ENCODE assay signal across 27 cellular contexts in genomic region chr5:155092318-155092717, GRCh38.
A peak's percentile ranks its signal among the peaks of the same experiment; 100 is the strongest.
DNase-seq lines count a peak whose midpoint lies in the region; ATAC-seq, FAIRE-seq and TF ChIP-seq lines count a peak whose summit lies in the region.
"Had no signal": no experiment of that assay in that cellular context is flagged by ENCODE, and none has a peak within 500 bp of the region (broad histone marks: within the 10 kb centered on the region; RNA-seq: fewer than 3 reads in every experiment).

No MANE protein-coding gene starts in this region.

- H3K4me1 ChIP-seq in heart left ventricle = peaks cover 0 to 29% (median 8%) of the 10 kb centered on the region in 12 donors
- H3K4me1 ChIP-seq: body of pancreas, upper lobe of right lung had no signal

- H3K4me3 ChIP-seq in heart left ventricle = no peak overlapping the region
- no peak overlapping the region for H3K4me3 ChIP-seq in bronchial epithelial cell (ENCODE audit: low read depth, low read length)
- no peak overlapping the region for H3K4me3 ChIP-seq in lower leg skin (ENCODE audit: low read depth, poor library complexity, severe bottlenecking)
- H3K4me3 ChIP-seq: body of pancreas, upper lobe of right lung had no signal

- TF ChIP-seq POLR2A in heart left ventricle (IDR thresholded peaks at IDR 0.05) (no peak), lower leg skin (IDR thresholded peaks at IDR 0.05) (no peak)

- 55 to 74% (median 67%) methylated on average over 1 of the region's 1 CpG for WGBS in heart left ventricle, 4 donors
- WGBS in lower leg skin, 2 donors = 56 to 73% methylated on average over 1 of the region's 1 CpG

- peak overlapping the region in 10 of 12 donors; percentile 15 to 89 (median 73) for H3K27ac ChIP-seq in heart left ventricle
- H3K27ac ChIP-seq: body of pancreas, HL-60, upper lobe of right lung had no signal

- H3K36me3 ChIP-seq in heart left ventricle (no peaks in the 10 kb centered on the region), bronchial epithelial cell (ENCODE audit: control insufficient read depth, insufficient read depth, low read length) (no peaks in the 10 kb centered on the region)
- H3K36me3 ChIP-seq: upper lobe of right lung had no signal

- TF ChIP-seq CTCF in heart left ventricle (IDR thresholded peaks at IDR 0.05) (no peak), bronchial epithelial cell (IDR thresholded peaks at IDR 0.05; ENCODE audit: insufficient read depth, low read length, severe bottlenecking) (no peak), lower leg skin (IDR thresholded peaks at IDR 0.05) (no peak)

- intact Hi-C loops in heart left ventricle (cut with DNase I) = loop anchor here in 2 of 10 donors (5.0 kb wide), 2 partner anchors 100 to 640 kb away; no protein-coding TSS in a partner anchor
- intact Hi-C loops in cardiac septum (cut with DNase I) = loop anchor here (5.0 to 10.0 kb wide), 2 partner anchors 395 to 642 kb away; no protein-coding TSS in a partner anchor
- intact Hi-C loops in lower leg skin (cut with DNase I; ENCODE audit: low total_unique reads) = no loop called here

- no peak for ATAC-seq in heart left ventricle
- ATAC-seq: activated naive CD8-positive, alpha-beta T cell treated with anti-CD3 and anti-CD28 coated beads, Interleukin-2, amount 50 U/mL, for 24 hours; body of pancreas; CD8-positive, alpha-beta T cell; naive thymus-derived CD4-positive, alpha-beta T cell; T-cell; upper lobe of right lung had no signal

- DNase-seq in heart left ventricle (no peak), cardiac septum (ENCODE audit: low spot score) (no peak), MV-4-11 (lab: John Stamatoyannopoulos, UW) (peak; percentile 50), bronchial epithelial cell (ENCODE audit: low read depth) (peak; percentile 59), kidney tubule cell (ENCODE audit: low spot score) (peak; percentile 24), lower leg skin (ENCODE audit: low spot score in 2 of 2) (no peak), NCI-H2107 treated with DMSO at 0.1 percent for 48 hours (lab: John Stamatoyannopoulos, UW; ENCODE audit: unreplicated experiment) (no peak)
- no peak for DNase-seq in activated CD8-positive, alpha-beta memory T cell treated with anti-CD3 and anti-CD28 coated beads for 24 hours
- DNase-seq: activated CD4-positive, alpha-beta memory T cell treated with anti-CD3 and anti-CD28 coated beads, Interleukin-2, amount 10 ng/mL, durations not matched to agents 7 days and 5 days; activated CD4-positive, CD25-positive, alpha-beta regulatory T cell treated with anti-CD3 and anti-CD28 coated beads, Interleukin-2, amount 50 U/mL, for 72 hours; activated effector memory CD4-positive, alpha-beta T cell treated with anti-CD3 and anti-CD28 coated beads, Interleukin-2, amount 50 U/mL, for 16 hours; activated naive CD8-positive, alpha-beta T cell treated with anti-CD3 and anti-CD28 coated beads, Interleukin-2, amount 50 U/mL, for 24 hours; body of pancreas; CD8-positive, alpha-beta T cell; H9; IMR-90; naive thymus-derived CD4-positive, alpha-beta T cell; NCI-H2029 treated with DMSO at 0.1 percent for 48 hours; NCI-H774; occipital lobe; small intestine; T-cell; upper lobe of right lung had no signal

- H3K9me3 ChIP-seq in heart left ventricle = no peaks in the 10 kb centered on the region
- H3K9me3 ChIP-seq: body of pancreas, upper lobe of right lung had no signal

- no peaks in the 10 kb centered on the region for H3K27me3 ChIP-seq in heart left ventricle
- H3K27me3 ChIP-seq in bronchial epithelial cell (ENCODE audit: control insufficient read depth, insufficient read depth, low read length) = no peaks in the 10 kb centered on the region
- H3K27me3 ChIP-seq: body of pancreas, upper lobe of right lung had no signal

- FAIRE-seq in bronchial epithelial cell (lab: Jason Lieb, UNC) = no peak
- FAIRE-seq: G401.6, GM18507, small intestine, TTC549 had no signal

Comparison
In these comparisons a context has a peak if more than half of its experiments do, and no peak if none do; other contexts are left out.
1. DNase-seq: peak in MV-4-11 (single experiment), bronchial epithelial cell (single experiment) and kidney tubule cell (single experiment); none in heart left ventricle (0 of 5), cardiac septum (single experiment), activated CD8-positive, alpha-beta memory T cell treated with anti-CD3 and anti-CD28 coated beads for 24 hours (single experiment), lower leg skin (0 of 2) and NCI-H2107 treated with DMSO at 0.1 percent for 48 hours (single experiment).